Comparison of ENCODE assay signal across 8 cellular contexts in genomic region chr11:76680517-76681425, GRCh38. TPM values are rescaled to one million over a fixed set of nuclear protein-coding genes. Genes with fewer than 3 reads are reported as not detected.
DNase-seq lines count a peak whose midpoint lies in the region; ATAC-seq and TF ChIP-seq lines count a peak whose summit lies in the region.

No MANE protein-coding gene starts in this region.

- peak; percentile 88 for TF ChIP-seq CTCF in SU-DHL-6 (IDR thresholded peaks at IDR 0.05; ENCODE audit: insufficient read depth, low read length, poor library complexity, severe bottlenecking)
- peak; percentile 79 to 95 (median 86) for TF ChIP-seq CTCF in heart left ventricle (IDR thresholded peaks at IDR 0.05)

- no peak overlapping the region for H3K4me3 Mint-ChIP-seq in activated naive CD8-positive, alpha-beta T cell treated with anti-CD3 and anti-CD28 coated beads, Interleukin-2, amount 50 U/mL, for 24 hours

- intact Hi-C loops in heart left ventricle (cut with DNase I): loop anchor here (1.0 to 10.0 kb wide), 9 partner anchors 82 to 476 kb away; partner anchors contain the start of gene WNT11 (in 2 of the 10)

- H3K9me3 ChIP-seq in SU-DHL-6 (ENCODE audit: insufficient read depth, low read length) (no peaks in the 10 kb centered on the region), heart left ventricle (no peaks in the 10 kb centered on the region)

- DNase-seq in activated gamma-delta T cell treated with Interleukin-2 at 50 U/mL for 16 hours (peak; percentile 48), activated gamma-delta T cell (lab: John Stamatoyannopoulos, UW) (no peak), NAMALWA (ENCODE audit: low spot score) (peak; percentile 79), heart left ventricle (peak; percentile 76 to 84 (median 78))
- DNase-seq in activated naive CD8-positive, alpha-beta T cell treated with anti-CD3 and anti-CD28 coated beads, Interleukin-2, amount 50 U/mL, for 24 hours: peak; percentile 81

- H3K27me3 ChIP-seq in SU-DHL-6 (ENCODE audit: low read length): no peaks in the 10 kb centered on the region
- H3K27me3 ChIP-seq in heart left ventricle: no peaks in the 10 kb centered on the region
- H3K27me3 ChIP-seq in rectal smooth muscle tissue (ENCODE audit: control insufficient read depth, insufficient read depth, low read length): no peaks in the 10 kb centered on the region

- H3K9me3 Mint-ChIP-seq in activated naive CD8-positive, alpha-beta T cell treated with anti-CD3 and anti-CD28 coated beads, Interleukin-2, amount 50 U/mL, for 24 hours: no peaks in the 10 kb centered on the region

- H3K27ac Mint-ChIP-seq in activated naive CD8-positive, alpha-beta T cell treated with anti-CD3 and anti-CD28 coated beads, Interleukin-2, amount 50 U/mL, for 24 hours: no peak overlapping the region

- peaks cover 2% of the 10 kb centered on the region for H3K36me3 Mint-ChIP-seq in activated naive CD8-positive, alpha-beta T cell treated with anti-CD3 and anti-CD28 coated beads, Interleukin-2, amount 50 U/mL, for 24 hours (ENCODE audit: low read depth)

- no peaks in the 10 kb centered on the region for H3K36me3 ChIP-seq in SU-DHL-6 (ENCODE audit: low read length)
- no peaks in the 10 kb centered on the region for H3K36me3 ChIP-seq in heart left ventricle
- H3K36me3 ChIP-seq in rectal smooth muscle tissue (ENCODE audit: control insufficient read depth, insufficient read depth, low read length): no peaks in the 10 kb centered on the region

- peaks cover 41% of the 10 kb centered on the region for H3K4me1 Mint-ChIP-seq in activated naive CD8-positive, alpha-beta T cell treated with anti-CD3 and anti-CD28 coated beads, Interleukin-2, amount 50 U/mL, for 24 hours

- H3K9ac ChIP-seq in SU-DHL-6 (ENCODE audit: low read length) (no peak overlapping the region), rectal smooth muscle tissue (ENCODE audit: low read length) (no peak overlapping the region)

- H3K4me3 ChIP-seq in SU-DHL-6 (ENCODE audit: insufficient read depth, low read length, poor library complexity, severe bottlenecking) (no peak overlapping the region), heart left ventricle (peak overlapping the region in 1 of 12 donors; percentile 0), rectal smooth muscle tissue (ENCODE audit: low read length) (peak overlapping the region; percentile 34)

- H3K4me1 ChIP-seq in heart left ventricle (peaks cover 0 to 17% (median 5%) of the 10 kb centered on the region in 12 donors), rectal smooth muscle tissue (ENCODE audit: control insufficient read depth, insufficient read depth, low read length) (peaks cover 5% of the 10 kb centered on the region)

- peak; percentile 67 for ATAC-seq in activated naive CD8-positive, alpha-beta T cell treated with anti-CD3 and anti-CD28 coated beads, Interleukin-2, amount 50 U/mL, for 24 hours
- peak; percentile 60 to 89 (median 81) for ATAC-seq in heart left ventricle
- ATAC-seq in GM18520 (IDR thresholded peaks at IDR 0.05; ENCODE audit: unreplicated experiment): no peak

- peaks cover 14% of the 10 kb centered on the region for H3K27me3 Mint-ChIP-seq in activated naive CD8-positive, alpha-beta T cell treated with anti-CD3 and anti-CD28 coated beads, Interleukin-2, amount 50 U/mL, for 24 hours

- no peaks in the 10 kb centered on the region for H4K20me1 ChIP-seq in SU-DHL-6 (ENCODE audit: low read depth, low read length)

- H2AFZ ChIP-seq in SU-DHL-6 (ENCODE audit: low read depth, low read length, severe bottlenecking): no peak overlapping the region

- no peaks in the 10 kb centered on the region for H3K9me2 ChIP-seq in SU-DHL-6 (replicated peaks; ENCODE audit: insufficient read depth, low read length)

- no peak for TF ChIP-seq POLR2A in heart left ventricle (IDR thresholded peaks at IDR 0.05)

- peaks cover under 1% of the 10 kb centered on the region; the same call in 1 of the 2 replicates for H3F3A ChIP-seq in SU-DHL-6 (ENCODE audit: insufficient read depth)

- no peak overlapping the region for H3K4me2 ChIP-seq in SU-DHL-6 (ENCODE audit: low read depth, low read length, poor library complexity, severe bottlenecking)

- H3K27ac ChIP-seq in SU-DHL-6 (ENCODE audit: low read depth, low read length): no peak overlapping the region
- peak overlapping the region in 1 of 12 donors; percentile 20 for H3K27ac ChIP-seq in heart left ventricle
- H3K27ac ChIP-seq in rectal smooth muscle tissue (ENCODE audit: low read depth, low read length): no peak overlapping the region

- WGBS in heart left ventricle, 4 donors: 32 to 55% (median 33%) methylated on average over 12 to 22 of the region's 22 CpGs

- H3K79me2 ChIP-seq in SU-DHL-6 (ENCODE audit: insufficient read depth, low read length): no peaks in the 10 kb centered on the region

RNA-seq across cellular contexts. Expression of gene LRRC32, which starts 10.2 kb away (rescaled TPM):
- total RNA-seq in heart left ventricle: 10 to 100 TPM; 20.1 to 67.1 (median 26.9) TPM
- 10 to 100 TPM; 46.4 to 79.0 TPM for polyA plus RNA-seq in heart left ventricle
